10 cellular contexts compared by ENCODE assay signal in the genomic region with DNA sequence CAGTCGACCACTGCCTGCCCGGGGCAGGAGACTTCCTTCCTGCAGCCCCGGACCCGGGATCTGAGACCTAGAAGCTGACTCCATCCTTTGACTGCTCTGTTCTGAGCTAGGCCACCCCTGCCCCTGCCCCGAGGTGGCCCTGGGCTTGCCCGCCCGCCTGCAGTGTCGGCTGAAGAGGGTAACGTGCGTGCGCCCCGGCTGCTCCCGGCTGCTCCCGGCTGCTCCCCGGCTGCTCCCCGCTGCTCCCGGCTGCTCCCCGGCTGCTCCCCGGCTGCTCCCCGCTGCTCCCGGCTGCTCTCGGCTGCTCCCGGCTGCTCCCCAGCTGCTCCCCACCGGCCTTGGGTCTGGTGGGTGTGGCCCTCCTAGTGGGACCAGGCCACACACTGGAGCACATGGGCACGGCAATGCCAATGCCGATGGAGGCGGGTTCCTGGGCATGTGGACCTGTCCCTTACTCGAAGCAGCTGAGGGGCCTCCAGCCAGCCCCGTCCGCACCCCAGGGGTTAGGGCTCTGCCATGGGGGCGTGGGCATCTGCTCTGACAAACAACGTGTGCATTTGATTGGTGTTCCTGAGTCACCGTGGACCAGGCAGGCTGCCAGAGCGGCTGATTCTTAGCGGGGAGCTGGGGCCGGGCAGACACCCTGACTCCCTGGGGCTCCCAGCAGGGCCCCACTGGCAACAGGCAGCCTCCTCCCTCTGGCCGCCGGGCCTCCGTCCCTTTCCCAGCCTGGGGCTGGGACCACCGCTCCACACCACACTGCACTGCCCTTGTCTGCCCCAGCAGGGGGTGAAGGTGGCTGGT. TPM values are rescaled to one million over a fixed set of nuclear protein-coding genes. Genes with fewer than 3 reads are reported as not detected.
DNase-seq lines count a peak whose midpoint lies in the region; ATAC-seq, FAIRE-seq and TF ChIP-seq lines count a peak whose summit lies in the region.
"Had no signal": no experiment of that assay in that cellular context is flagged by ENCODE, and none has a peak within 500 bp of the region (broad histone marks: within the 10 kb centered on the region; RNA-seq: fewer than 3 reads in every experiment).

No MANE protein-coding gene starts in this region.

- no TSS peak for BruUV-seq in GM12878 (replicated peaks; lab: Mats Ljungman, UMichigan)

- H2AFZ ChIP-seq in GM12878 (ENCODE audit: control insufficient read depth, low read depth, low read length) = no peak overlapping the region
- no peak overlapping the region for H2AFZ ChIP-seq in neuronal stem cell (ENCODE audit: low read length)

- H3K9ac ChIP-seq in GM12878 (ENCODE audit: control insufficient read depth, insufficient read depth, low read length) = no peak overlapping the region
- H3K9ac ChIP-seq in neuronal stem cell (ENCODE audit: low read depth, low read length, poor library complexity) = peak overlapping the region; percentile 44

- H3K4me1 ChIP-seq in GM12878 (ENCODE audit: control insufficient read depth, insufficient read depth, low read length) = peaks cover 15% of the 10 kb centered on the region
- peaks cover 16 to 22% of the 10 kb centered on the region in 2 donors for H3K4me1 ChIP-seq in neuronal stem cell (ENCODE audit: control insufficient read depth in 2 of 2, insufficient read depth in 1 of 2, low read depth in 1 of 2, low read length in 2 of 2)
- peaks cover 5% of the 10 kb centered on the region for H3K4me1 ChIP-seq in lower lobe of right lung

- CTCF ChIA-PET in GM12878 (lab: Yijun Ruan, JAX) = no interaction called here

- no peak for TF ChIP-seq RAD21 in GM12878 (IDR thresholded peaks at IDR 0.05; ENCODE audit: insufficient read depth, low read depth, low read length)

- peak overlapping the region; percentile 66 for H2BK5ac ChIP-seq in neuronal stem cell (ENCODE audit: low read length)

- H4K8ac ChIP-seq in neuronal stem cell (ENCODE audit: low read depth, low read length) = no peak overlapping the region

- peak overlapping the region; percentile 91 for H2AK5ac ChIP-seq in neuronal stem cell (ENCODE audit: low read depth, low read length)

- 76% methylated on average over 36 of the region's 40 CpGs for WGBS in GM12878 (ENCODE audit: insufficient coverage, insufficient replicate concordance, low lambda C conversion rate, missing lambda C conversion rate)
- no CpG with 5 or more reads among the region's 40 CpGs for WGBS in neuronal stem cell (ENCODE audit: extremely low coverage in 2 of 2, insufficient read length in 2 of 2, insufficient replicate concordance in 1 of 2), 2 donors

- H3K14ac ChIP-seq in neuronal stem cell (ENCODE audit: low read length) = peak overlapping the region; percentile 47

- POLR2A ChIA-PET in GM12878 (lab: Charles Lee) = no interaction called here

- H2BK12ac ChIP-seq in neuronal stem cell (ENCODE audit: low read length) = no peak overlapping the region

- H3K18ac ChIP-seq in neuronal stem cell (ENCODE audit: low read length) = peak overlapping the region; percentile 92

- H4K91ac ChIP-seq in neuronal stem cell (ENCODE audit: low read depth, low read length, poor library complexity) = no peak overlapping the region

- RAD21 ChIA-PET in GM12878 (lab: Charles Lee; ENCODE audit: unreplicated experiment) = no interaction called here

- ATAC-seq in GM12878 = no peak
- ATAC-seq in lower lobe of right lung = no peak

- no peak overlapping the region for H3K4me2 ChIP-seq in GM12878 (ENCODE audit: control insufficient read depth, insufficient read depth)
- H3K4me2 ChIP-seq in neuronal stem cell (ENCODE audit: insufficient read depth, low read length, poor library complexity, severe bottlenecking) = no peak overlapping the region

- TF ChIP-seq POLR2A in GM12878 (IDR thresholded peaks at IDR 0.05; ENCODE audit: low read depth, low read length) = no peak

- H3K4me3 ChIP-seq in MG63 (no peak overlapping the region), GM12878 (no peak overlapping the region), neuronal stem cell (ENCODE audit: low read length in 2 of 2) (no peak overlapping the region), lower lobe of right lung (no peak overlapping the region)

- no peak for TF ChIP-seq EP300 in GM12878 (IDR thresholded peaks at IDR 0.05; ENCODE audit: borderline replicate concordance in 1 of 2, control insufficient read depth in 1 of 2, low read depth in 2 of 2, low read length in 2 of 2)

- peak overlapping the region; percentile 66 for H3K4ac ChIP-seq in neuronal stem cell (ENCODE audit: low read length)

- TF ChIP-seq CTCF in GM12878 (IDR thresholded peaks at IDR 0.05 in 2 of 3, conservative IDR thresholded peaks at IDR 0.05 in 1 of 3; ENCODE audit: control insufficient read depth in 2 of 3, extremely low read depth in 1 of 3, insufficient read depth in 1 of 3, low read depth in 3 of 3, low read length in 3 of 3) (no peak), lower lobe of right lung (IDR thresholded peaks at IDR 0.05) (no peak)

- no peak for FAIRE-seq in GM12878 (lab: Jason Lieb, UNC)

- intact Hi-C loops in GM12878 (cut with micrococcal nuclease; ENCODE audit: unreplicated experiment) = no loop called here
- intact Hi-C loops in lower lobe of right lung (cut with DNase I) = no loop called here

- no peak overlapping the region for H3K27ac ChIP-seq in GM12878 (ENCODE audit: control insufficient read depth, insufficient read depth)
- H3K27ac ChIP-seq in neuronal stem cell (replicated peaks; ENCODE audit: low read length) = no peak overlapping the region
- no peak overlapping the region for H3K27ac ChIP-seq in lower lobe of right lung

- H3K27me3 ChIP-seq in MG63 = no peaks in the 10 kb centered on the region
- no peaks in the 10 kb centered on the region for H3K27me3 ChIP-seq in GM12878 (replicated peaks in 1 of 2; ENCODE audit: control insufficient read depth in 2 of 2, insufficient read depth in 2 of 2, low read length in 1 of 2)
- no peaks in the 10 kb centered on the region for H3K27me3 ChIP-seq in neuronal stem cell (ENCODE audit: control insufficient read depth in 3 of 3, insufficient read depth in 3 of 3, low read depth in 1 of 3, low read length in 3 of 3)
- peaks cover 41% of the 10 kb centered on the region for H3K27me3 ChIP-seq in lower lobe of right lung (ENCODE audit: low read depth)

- H3K79me1 ChIP-seq in neuronal stem cell (ENCODE audit: low read depth, low read length) = peaks cover 2% of the 10 kb centered on the region

- in situ Hi-C loops in GM12878 (cut with MboI) = no loop called here

- peak overlapping the region; percentile 85 for H3K23ac ChIP-seq in neuronal stem cell (ENCODE audit: low read depth, low read length, poor library complexity)

- H3K79me2 ChIP-seq in GM12878 (ENCODE audit: control insufficient read depth, insufficient read depth, low read length) = no peaks in the 10 kb centered on the region

- H2BK120ac ChIP-seq in neuronal stem cell (ENCODE audit: low read depth, low read length) = peak overlapping the region; percentile 72

- H2BK15ac ChIP-seq in neuronal stem cell (ENCODE audit: low read length) = peak overlapping the region; percentile 98

- no peaks in the 10 kb centered on the region for H3K36me3 ChIP-seq in MG63
- no peaks in the 10 kb centered on the region for H3K36me3 ChIP-seq in GM12878 (ENCODE audit: control insufficient read depth in 2 of 2, insufficient read depth in 2 of 2, low read length in 1 of 2)
- H3K36me3 ChIP-seq in neuronal stem cell (replicated peaks in 1 of 2; ENCODE audit: control insufficient read depth in 2 of 2, insufficient read depth in 2 of 2, low read length in 2 of 2) = no peaks in the 10 kb centered on the region
- no peaks in the 10 kb centered on the region for H3K36me3 ChIP-seq in lower lobe of right lung

- no peaks in the 10 kb centered on the region for H4K20me1 ChIP-seq in GM12878 (ENCODE audit: control insufficient read depth, insufficient read depth)

- DNase-seq in D341Med (ENCODE audit: low spot score) (peak; percentile 37), MG63 (peak; percentile 96), GM12878 (ENCODE audit: low read depth, low spot score) (no peak), neuronal stem cell (ENCODE audit: low spot score) (no peak), DMS114 treated with DMSO at 0.1 percent for 48 hours (lab: John Stamatoyannopoulos, UW; ENCODE audit: unreplicated experiment) (no peak), inferior parietal cortex (ENCODE audit: extremely low spot score) (no peak), lower lobe of right lung (no peak), Ammon's horn (ENCODE audit: low spot score) (no peak)
- DNase-seq: cerebellar nuclear complex, T-helper 2 cell had no signal

- H3K9me3 ChIP-seq in MG63 = no peaks in the 10 kb centered on the region
- H3K9me3 ChIP-seq in GM12878 (replicated peaks; ENCODE audit: control insufficient read depth, insufficient read depth, low read length) = no peaks in the 10 kb centered on the region
- H3K9me3 ChIP-seq in neuronal stem cell (replicated peaks in 1 of 2; ENCODE audit: control insufficient read depth in 2 of 2, insufficient read depth in 1 of 2, low read depth in 1 of 2, low read length in 2 of 2) = no peaks in the 10 kb centered on the region
- no peaks in the 10 kb centered on the region for H3K9me3 ChIP-seq in lower lobe of right lung

- SMC1A ChIA-PET in GM12878 (lab: Charles Lee; ENCODE audit: uncharacterized antibody, unreplicated experiment) = interaction anchor here (1.0 kb wide), 1 partner anchor 39 kb away, joined by 3 read pairs; no protein-coding TSS in a partner anchor

RNA-seq across cellular contexts. Expression of a gene that starts 2.0 kb away (rescaled TPM):
- total RNA-seq in MG63 (2014; rRNA removed; shearing (Covaris generic); ENCODE audit: low replicate concordance) = 1.7 TPM in 1 of 2 replicates, not detected in the other
- total RNA-seq in GM12878 (2013; cell fraction: nucleolus; rRNA removed) = 0.58 and 0.86 TPM in 2 replicates
- total RNA-seq in GM12878 (2014; rRNA removed) (0.11 TPM in 1 of 2 replicates, not detected in the other), GM12878 (2014; rRNA removed; fragmentation: Illumina TruSeq; extraction: Trizol) (not detected in 2 replicates), GM12878 (2021) (0.36 and 0.48 TPM in 2 replicates), lower lobe of right lung (not detected)
- not detected for polyA plus RNA-seq in GM12878 (2011; ENCODE audit: low read depth)
- polyA plus RNA-seq in GM12878 (2011; rRNA removed) (not detected in 2 replicates), GM12878 (2014; fragmentation: Illumina TruSeq; extraction: Trizol) (not detected in 2 replicates), GM12878 (2014; fragmentation: Nextera tagmentation; extraction: Ambion mirVana) (not detected), GM12878 (2014; rRNA removed) (0.19 TPM in 1 of 2 replicates, not detected in the other), GM12878 (2016; fragmentation: Nextera tagmentation; extraction: Ambion mirVana) (under 1 TPM in 1 of 2 experiments, not detected in 1; 0.09 TPM)
- not detected in 2 replicates for polyA plus RNA-seq in GM12878 (2011; cell fraction: cytosol; rRNA removed)
- not detected in 2 replicates for polyA plus RNA-seq in GM12878 (2011; cell fraction: nucleus; rRNA removed)
- 0.11 and 0.15 TPM in 2 replicates for polyA plus RNA-seq in GM12878 (2012)
- polyA minus RNA-seq in GM12878 (2011; rRNA and poly(A)+ RNA removed) = not detected in 2 replicates
- polyA minus RNA-seq in GM12878 (2011; cell fraction: cytosol; rRNA and poly(A)+ RNA removed) = not detected in 2 replicates
- 0.29 and 0.48 TPM in 2 replicates for polyA minus RNA-seq in GM12878 (2011; cell fraction: nucleus; rRNA and poly(A)+ RNA removed)
- polyA plus RNA-seq in neuronal stem cell (2013, experiment 1 of 2) = 0.45 TPM
- 0.47 TPM for polyA plus RNA-seq in neuronal stem cell (2013, experiment 2 of 2)

RNA-seq across cellular contexts. Expression of a gene that starts 34.4 kb away (rescaled TPM):
- total RNA-seq in MG63 (2014; rRNA removed; shearing (Covaris generic); ENCODE audit: low replicate concordance) = not detected in 2 replicates
- total RNA-seq in GM12878 (2013; cell fraction: nucleolus; rRNA removed) = 1.1 and 1.3 TPM in 2 replicates
- 0.05 and 0.06 TPM in 2 replicates for total RNA-seq in GM12878 (2014; rRNA removed)
- 0.05 TPM in 1 of 2 replicates, not detected in the other for total RNA-seq in GM12878 (2014; rRNA removed; fragmentation: Illumina TruSeq; extraction: Trizol)
- total RNA-seq in GM12878 (2021) = 0.28 and 0.98 TPM in 2 replicates
- polyA plus RNA-seq in GM12878 (2011; ENCODE audit: low read depth) = not detected
- polyA plus RNA-seq in GM12878 (2011; rRNA removed) = not detected in 2 replicates
- polyA plus RNA-seq in GM12878 (2011; cell fraction: cytosol; rRNA removed) = 0.06 and 0.12 TPM in 2 replicates
- 0.24 and 0.32 TPM in 2 replicates for polyA plus RNA-seq in GM12878 (2011; cell fraction: nucleus; rRNA removed)
- 0.31 and 0.56 TPM in 2 replicates for polyA plus RNA-seq in GM12878 (2012)
- polyA plus RNA-seq in GM12878 (2014; fragmentation: Illumina TruSeq; extraction: Trizol) = 0.01 TPM in 1 of 2 replicates, not detected in the other
- polyA plus RNA-seq in GM12878 (2014; fragmentation: Nextera tagmentation; extraction: Ambion mirVana) = not detected
- 0.08 and 0.14 TPM in 2 replicates for polyA plus RNA-seq in GM12878 (2014; rRNA removed)
- polyA plus RNA-seq in GM12878 (2016; fragmentation: Nextera tagmentation; extraction: Ambion mirVana) = under 1 TPM in 1 of 2 experiments, not detected in 1; 0.23 TPM
- polyA minus RNA-seq in GM12878 (2011; rRNA and poly(A)+ RNA removed) = 0.05 TPM in 1 of 2 replicates, not detected in the other
- polyA minus RNA-seq in GM12878 (2011; cell fraction: cytosol; rRNA and poly(A)+ RNA removed) = not detected in 2 replicates
- 0.86 TPM in 1 of 2 replicates, not detected in the other for polyA minus RNA-seq in GM12878 (2011; cell fraction: nucleus; rRNA and poly(A)+ RNA removed)
- polyA plus RNA-seq in neuronal stem cell (2013, experiment 1 of 2) = 0.45 TPM
- polyA plus RNA-seq in neuronal stem cell (2013, experiment 2 of 2) = 0.37 TPM
- not detected for total RNA-seq in lower lobe of right lung

RNA-seq across cellular contexts. Expression of a gene that starts 40.2 kb away (rescaled TPM):
- 18.7 and 28.1 TPM in 2 replicates for total RNA-seq in MG63 (2014; rRNA removed; shearing (Covaris generic); ENCODE audit: low replicate concordance)
- total RNA-seq in GM12878 (2013; cell fraction: nucleolus; rRNA removed) = 34.2 and 36.3 TPM in 2 replicates
- total RNA-seq in GM12878 (2014; rRNA removed) (19.1 and 22.6 TPM in 2 replicates), GM12878 (2014; rRNA removed; fragmentation: Illumina TruSeq; extraction: Trizol) (6.3 and 8.2 TPM in 2 replicates), GM12878 (2021) (27.4 and 31.8 TPM in 2 replicates), lower lobe of right lung (29.4 TPM)
- polyA plus RNA-seq in GM12878 (2011; ENCODE audit: low read depth) = 10.5 TPM
- polyA plus RNA-seq in GM12878 (2011; rRNA removed) (6.0 and 8.6 TPM in 2 replicates), GM12878 (2014; fragmentation: Illumina TruSeq; extraction: Trizol) (1.7 and 5.2 TPM in 2 replicates), GM12878 (2014; fragmentation: Nextera tagmentation; extraction: Ambion mirVana) (1 to 10 TPM in 1 of 2 experiments, under 1 TPM in 1; 0.52 to 1.1 TPM), GM12878 (2014; rRNA removed) (32.1 and 39.5 TPM in 2 replicates), GM12878 (2016; fragmentation: Nextera tagmentation; extraction: Ambion mirVana) (10 to 100 TPM; 13.5 to 14.4 TPM)
- 7.2 and 15.3 TPM in 2 replicates for polyA plus RNA-seq in GM12878 (2011; cell fraction: cytosol; rRNA removed)
- polyA plus RNA-seq in GM12878 (2011; cell fraction: nucleus; rRNA removed) = 136 and 139 TPM in 2 replicates
- polyA plus RNA-seq in GM12878 (2012) = 32.6 and 34.8 TPM in 2 replicates
- polyA minus RNA-seq in GM12878 (2011; rRNA and poly(A)+ RNA removed) = 6.9 and 17.4 TPM in 2 replicates
- 3.7 and 6.8 TPM in 2 replicates for polyA minus RNA-seq in GM12878 (2011; cell fraction: cytosol; rRNA and poly(A)+ RNA removed)
- 12.5 and 18.6 TPM in 2 replicates for polyA minus RNA-seq in GM12878 (2011; cell fraction: nucleus; rRNA and poly(A)+ RNA removed)
- 5.2 TPM for polyA plus RNA-seq in neuronal stem cell (2013, experiment 1 of 2)
- polyA plus RNA-seq in neuronal stem cell (2013, experiment 2 of 2) = 5.3 TPM

Comparison
In these comparisons a context has a peak if more than half of its experiments do, and no peak if none do; other contexts are left out.
1. DNase-seq: peak in D341Med (single experiment) and MG63 (single experiment); none in GM12878 (single experiment), neuronal stem cell (single experiment), DMS114 treated with DMSO at 0.1 percent for 48 hours (single experiment), inferior parietal cortex (single experiment), lower lobe of right lung (single experiment) and Ammon's horn (single experiment).